In genomic region chr7:5488286-5488878, GRCh38 we compare ENCODE assay signal across 1 cellular context.
TF ChIP-seq lines count a peak whose summit lies in the region.

No MANE protein-coding gene starts in this region.

TF ChIP-seq in H1, 55 proteins besides CTCF, POLR2A, EP300 and RAD21:
- no peak for TF ChIP-seq EZH2 (IDR thresholded peaks at IDR 0.05; ENCODE audit: low read depth, low read length, severe bottlenecking)
- no peak for TF ChIP-seq KDM4A (IDR thresholded peaks at IDR 0.05; ENCODE audit: low read depth, low read length, severe bottlenecking)
- TF ChIP-seq SP1 (IDR thresholded peaks at IDR 0.05; ENCODE audit: low read depth, low read length): no peak
- no peak for TF ChIP-seq E2F6 (IDR thresholded peaks at IDR 0.05)
- no peak for TF ChIP-seq POLR2AphosphoS5 (IDR thresholded peaks at IDR 0.05; ENCODE audit: low read depth, low read length)
- no peak for TF ChIP-seq NRF1 (IDR thresholded peaks at IDR 0.05; ENCODE audit: low read depth, low read length)
- no peak for TF ChIP-seq RFX5 (IDR thresholded peaks at IDR 0.05; ENCODE audit: borderline replicate concordance, low read depth, low read length)
- no peak for TF ChIP-seq CHD1 (IDR thresholded peaks at IDR 0.05; ENCODE audit: low read depth, low read length)
- no peak for TF ChIP-seq ATF2 (IDR thresholded peaks at IDR 0.05; ENCODE audit: low read length)
- TF ChIP-seq USF2 (IDR thresholded peaks at IDR 0.05; ENCODE audit: low read length): no peak
- TF ChIP-seq SRF (IDR thresholded peaks at IDR 0.05; ENCODE audit: low read depth, low read length): no peak
- no peak for TF ChIP-seq SAP30 (IDR thresholded peaks at IDR 0.05; ENCODE audit: insufficient read depth, insufficient replicate concordance, low read length)
